1 cellular context compared by ENCODE assay signal in genomic region chr1:160777486-160778089, GRCh38.
TF ChIP-seq lines count a peak whose summit lies in the region.

No MANE protein-coding gene starts in this region.

TF ChIP-seq in HepG2, 621 proteins besides CTCF, POLR2A, EP300 and RAD21:
- TF ChIP-seq TSC22D2 (CRISPR knock-in tag; IDR thresholded peaks at IDR 0.05; ENCODE audit: borderline replicate concordance) (no peak), STAG1 (CRISPR knock-in tag; IDR thresholded peaks at IDR 0.05) (peak; percentile 16; the same call in 1 of the 2 replicates)
